ENCODE assay signal across 8 cellular contexts in the genomic region with DNA sequence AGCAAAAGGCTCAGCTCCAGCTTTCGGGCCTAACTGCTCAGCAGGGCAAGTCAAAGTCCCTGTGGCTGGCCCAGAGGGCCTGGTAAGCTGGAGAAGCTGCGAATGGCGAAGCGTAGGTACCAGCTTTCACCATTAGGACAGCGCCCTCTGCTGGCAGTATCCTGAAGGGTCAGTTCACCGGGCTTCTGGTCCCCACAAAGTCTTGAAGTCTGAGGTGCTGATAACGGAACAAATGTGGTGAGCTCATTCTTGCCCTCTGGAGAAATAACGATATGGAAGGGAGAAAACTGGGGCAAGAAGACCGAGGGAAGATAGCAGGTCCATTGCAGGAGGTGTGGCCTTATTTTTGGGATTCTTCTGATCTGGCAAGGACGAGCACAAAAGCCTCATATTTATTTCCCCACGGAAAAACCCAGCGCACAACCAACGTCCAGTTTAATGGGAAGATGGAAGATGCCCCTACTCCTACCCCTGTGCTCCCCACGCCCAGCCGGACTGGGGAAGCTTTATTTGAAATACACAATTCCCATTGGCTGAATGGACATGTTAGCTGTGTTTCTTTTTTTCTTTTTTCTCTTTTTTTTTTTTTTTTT. TPM values are rescaled to one million over a fixed set of nuclear protein-coding genes. Genes with fewer than 3 reads are reported as not detected.
DNase-seq lines count a peak whose midpoint lies in the region; ATAC-seq and TF ChIP-seq lines count a peak whose summit lies in the region.

No MANE protein-coding gene starts in this region.

- H3K23ac ChIP-seq in IMR-90 (ENCODE audit: low read depth, low read length) = no peak overlapping the region

- no peak overlapping the region for H2AK5ac ChIP-seq in IMR-90 (ENCODE audit: low read depth, low read length)

- H3K4me3 Mint-ChIP-seq in CD4-positive, alpha-beta memory T cell = peak overlapping the region in 5 of 8 donors; percentile 6 to 69 (median 49)
- peak overlapping the region; percentile 37 to 88 (median 74) for H3K4me3 Mint-ChIP-seq in naive thymus-derived CD8-positive, alpha-beta T cell
- H3K4me3 Mint-ChIP-seq in stimulated activated memory B cell treated with anti-CD40 and anti-IgM and Interleukin-4, amounts not matched to agents 10 μg/mL and 1 μg/mL and 100 μg/mL, for 72 hours = no peak overlapping the region

- no peaks in the 10 kb centered on the region for H3K9me1 ChIP-seq in IMR-90 (ENCODE audit: insufficient read depth, low read length)

- no peak overlapping the region for H3K56ac ChIP-seq in IMR-90 (ENCODE audit: extremely low read depth, insufficient read depth, low read length)

- H3K27me3 ChIP-seq in CD4-positive, alpha-beta memory T cell (ENCODE audit: insufficient read depth, low read length) = peaks cover 15% of the 10 kb centered on the region
- H3K27me3 ChIP-seq in IMR-90 (ENCODE audit: control insufficient read depth, insufficient read depth, low read length) = no peaks in the 10 kb centered on the region
- no peaks in the 10 kb centered on the region for H3K27me3 ChIP-seq in PC-9 (ENCODE audit: insufficient read depth, low read depth)

- WGBS in IMR-90 (ENCODE audit: extremely low coverage in 2 of 2, insufficient read length in 1 of 2), 2 experiments = 5% methylated on average over 7 of the region's 15 CpGs; no CpG with 5 or more reads in 1 of the 2 experiments

- POLR2A ChIA-PET in CD4-positive, alpha-beta memory T cell (lab: Charles Lee; ENCODE audit: partially characterized antibody) = interaction anchor here (0.6 to 2.7 kb wide), 5 partner anchors 9 to 263 kb away, joined by 3 to 10 read pairs (median 5); partner anchors contain the start of genes CCNI2 and KIF3A
- POLR2A ChIA-PET in IMR-90 (lab: Charles Lee; ENCODE audit: unreplicated experiment) (interaction anchor here (0.6 to 0.7 kb wide), 2 partner anchors 8 to 53 kb away, joined by 5 to 10 read pairs; no protein-coding TSS in a partner anchor), PC-9 (lab: Charles Lee; ENCODE audit: unreplicated experiment) (interaction anchor here (0.6 to 0.7 kb wide), 2 partner anchors 340 to 409 kb away, joined by 5 to 12 read pairs; no protein-coding TSS in a partner anchor)
- POLR2A ChIA-PET in naive thymus-derived CD8-positive, alpha-beta T cell (lab: Charles Lee) = interaction anchor here (0.9 to 2.5 kb wide), 4 partner anchors 9 to 433 kb away, joined by 3 to 7 read pairs (median 4); partner anchors contain the start of gene CCNI2

- no peaks in the 10 kb centered on the region for H3K9me3 ChIP-seq in CD4-positive, alpha-beta memory T cell (ENCODE audit: control insufficient read depth in 1 of 2, low read length in 2 of 2)
- H3K9me3 ChIP-seq in IMR-90 (ENCODE audit: control insufficient read depth, insufficient read depth, low read length) (no peaks in the 10 kb centered on the region), PC-9 (ENCODE audit: insufficient read depth, low read depth) (no peaks in the 10 kb centered on the region)

- no peaks in the 10 kb centered on the region for H3K36me3 Mint-ChIP-seq in CD4-positive, alpha-beta memory T cell
- H3K36me3 Mint-ChIP-seq in naive thymus-derived CD8-positive, alpha-beta T cell = no peaks in the 10 kb centered on the region
- H3K36me3 Mint-ChIP-seq in stimulated activated memory B cell treated with anti-CD40 and anti-IgM and Interleukin-4, amounts not matched to agents 10 μg/mL and 1 μg/mL and 100 μg/mL, for 72 hours = no peaks in the 10 kb centered on the region

- CTCF ChIA-PET in CD4-positive, alpha-beta memory T cell (lab: Charles Lee; ENCODE audit: partially characterized antibody) = interaction anchor here (0.6 to 3.4 kb wide), 56 partner anchors 8 to 582 kb away, joined by 3 to 47 read pairs (median 4); partner anchors contain the start of genes CCNI2, KIF3A and SEPTIN8
- CTCF ChIA-PET in IMR-90 (lab: Yijun Ruan, JAX) = interaction anchor here (0.6 to 2.7 kb wide), 15 partner anchors 8 to 142 kb away, joined by 3 to 22 read pairs (median 3); partner anchors contain the start of gene KIF3A
- CTCF ChIA-PET in PC-9 (lab: Charles Lee) = interaction anchor here (0.5 to 1.2 kb wide), 12 partner anchors 9 to 1132 kb away, joined by 3 to 19 read pairs (median 5); partner anchors contain the start of genes CCNI2 and IRF1

- no peak overlapping the region for H3K27ac ChIP-seq in CD4-positive, alpha-beta memory T cell (ENCODE audit: low read depth, low read length)
- H3K27ac ChIP-seq in IMR-90 (ENCODE audit: insufficient read depth, low read length) = peak overlapping the region; percentile 5; the same call in 1 of the 2 replicates
- H3K27ac ChIP-seq in PC-9 = no peak overlapping the region

- TF ChIP-seq RAD21 in IMR-90 (IDR thresholded peaks at IDR 0.05; ENCODE audit: low read length) = peak; percentile 92

- intact Hi-C loops in CD4-positive, alpha-beta memory T cell (cut with micrococcal nuclease) = loop anchor here (1.0 to 10.0 kb wide), 6 partner anchors 73 to 525 kb away; partner anchors contain the start of genes CCNI2, KIF3A and SLC22A4
- intact Hi-C loops in IMR-90 (cut with micrococcal nuclease) = loop anchor here (1.0 to 5.0 kb wide), 6 partner anchors 43 to 435 kb away; partner anchors contain the start of gene SEPTIN8
- intact Hi-C loops in PC-9 (cut with micrococcal nuclease; ENCODE audit: unreplicated experiment) = loop anchor here (1.0 to 2.0 kb wide), 6 partner anchors 65 to 755 kb away; partner anchors contain the start of gene CCNI2

- peaks cover 15 to 17% of the 10 kb centered on the region in 2 donors for H3K27me3 Mint-ChIP-seq in CD4-positive, alpha-beta memory T cell
- peaks cover 3 to 40% (median 27%) of the 10 kb centered on the region in 5 donors for H3K27me3 Mint-ChIP-seq in naive thymus-derived CD8-positive, alpha-beta T cell
- peaks cover 53% of the 10 kb centered on the region for H3K27me3 Mint-ChIP-seq in stimulated activated memory B cell treated with anti-CD40 and anti-IgM and Interleukin-4, amounts not matched to agents 10 μg/mL and 1 μg/mL and 100 μg/mL, for 72 hours

- peaks cover 18% of the 10 kb centered on the region; the same call in 1 of the 2 replicates for H3F3A ChIP-seq in PC-9 (ENCODE audit: insufficient read depth, low read depth)

- no TSS peak for BruUV-seq in IMR-90 (replicated peaks; lab: Mats Ljungman, UMichigan)
- no TSS peak for BruUV-seq in PC-9 (replicated peaks; lab: Mats Ljungman, UMichigan)

- H2BK5ac ChIP-seq in IMR-90 (ENCODE audit: low read depth, low read length, poor library complexity, severe bottlenecking) = no peak overlapping the region

- no peaks in the 10 kb centered on the region for H3K9me2 ChIP-seq in PC-9 (ENCODE audit: insufficient read depth)

- dilution Hi-C loops in IMR-90 (cut with HindIII; ENCODE audit: low sequenced_read_pairs, unreplicated experiment) = no loop called here

- no peak overlapping the region for H3K18ac ChIP-seq in IMR-90 (ENCODE audit: low read depth, low read length)

- no peaks in the 10 kb centered on the region for H3K9me3 Mint-ChIP-seq in CD4-positive, alpha-beta memory T cell
- H3K9me3 Mint-ChIP-seq in naive thymus-derived CD8-positive, alpha-beta T cell = no peaks in the 10 kb centered on the region
- no peaks in the 10 kb centered on the region for H3K9me3 Mint-ChIP-seq in stimulated activated memory B cell treated with anti-CD40 and anti-IgM and Interleukin-4, amounts not matched to agents 10 μg/mL and 1 μg/mL and 100 μg/mL, for 72 hours

- H4K20me1 ChIP-seq in IMR-90 (ENCODE audit: insufficient read depth, low read length) (no peaks in the 10 kb centered on the region), PC-9 (ENCODE audit: insufficient read depth) (no peaks in the 10 kb centered on the region)

- H2BK120ac ChIP-seq in IMR-90 (ENCODE audit: low read depth, low read length) = peak overlapping the region; percentile 71; the same call in 1 of the 2 replicates

- TF ChIP-seq POLR2A in IMR-90 (IDR thresholded peaks at IDR 0.05; ENCODE audit: low read depth, low read length) = no peak
- no peak for TF ChIP-seq POLR2A in erythroblast (IDR thresholded peaks at IDR 0.05; ENCODE audit: low read length)

- H3K4me2 ChIP-seq in IMR-90 (ENCODE audit: low read depth, low read length) (no peak overlapping the region), PC-9 (no peak overlapping the region)

- peaks cover 2 to 14% (median 7%) of the 10 kb centered on the region in 4 donors for H3K4me1 Mint-ChIP-seq in CD4-positive, alpha-beta memory T cell
- H3K4me1 Mint-ChIP-seq in naive thymus-derived CD8-positive, alpha-beta T cell = peaks cover 6 to 27% (median 16%) of the 10 kb centered on the region in 4 donors
- H3K4me1 Mint-ChIP-seq in stimulated activated memory B cell treated with anti-CD40 and anti-IgM and Interleukin-4, amounts not matched to agents 10 μg/mL and 1 μg/mL and 100 μg/mL, for 72 hours = peaks cover 29% of the 10 kb centered on the region

- peak overlapping the region in 2 of 7 donors; percentile 3 to 51 for H3K27ac Mint-ChIP-seq in CD4-positive, alpha-beta memory T cell
- peak overlapping the region in 3 of 10 donors; percentile 36 to 75 (median 56) for H3K27ac Mint-ChIP-seq in naive thymus-derived CD8-positive, alpha-beta T cell
- H3K27ac Mint-ChIP-seq in stimulated activated memory B cell treated with anti-CD40 and anti-IgM and Interleukin-4, amounts not matched to agents 10 μg/mL and 1 μg/mL and 100 μg/mL, for 72 hours = no peak overlapping the region

- peaks cover 11% of the 10 kb centered on the region for H3K4me1 ChIP-seq in CD4-positive, alpha-beta memory T cell (ENCODE audit: insufficient read depth, low read length)
- H3K4me1 ChIP-seq in IMR-90 (ENCODE audit: control insufficient read depth, insufficient read depth, low read length) = peaks cover 8% of the 10 kb centered on the region
- H3K4me1 ChIP-seq in PC-9 (replicated peaks; ENCODE audit: insufficient read depth) = peaks cover 14% of the 10 kb centered on the region

- TF ChIP-seq CTCF in IMR-90 (conservative IDR thresholded peaks at IDR 0.05; ENCODE audit: low read depth, low read length) = peak; percentile 90
- TF ChIP-seq CTCF in PC-9 (conservative IDR thresholded peaks at IDR 0.05) = peak; percentile 96

- H2AFZ ChIP-seq in IMR-90 (replicated peaks; ENCODE audit: low read length, poor library complexity) = peak overlapping the region; percentile 91
- H2AFZ ChIP-seq in PC-9 = no peak overlapping the region

- H3K79me1 ChIP-seq in IMR-90 (ENCODE audit: low read depth in 1 of 2, low read length in 2 of 2) = no peaks in the 10 kb centered on the region

- DNase-seq in CD4-positive, alpha-beta memory T cell = peak; percentile 78 to 84 (median 81)
- DNase-seq in IMR-90 (peak; percentile 90), PC-9 (peak; percentile 72 to 81), erythroblast (lab: John Stamatoyannopoulos, UW) (peak; percentile 93 to 95)
- DNase-seq in activated T-cell treated with anti-CD3 and anti-CD28 coated beads, Interleukin-2, amount 50 U/mL, for 1 hour = peak; percentile 86
- DNase-seq in naive thymus-derived CD8-positive, alpha-beta T cell = peak; percentile 66 to 92 (median 82)

- H3K4ac ChIP-seq in IMR-90 (ENCODE audit: low read depth, low read length) = peak overlapping the region; percentile 71

- peak overlapping the region; percentile 90 for H2AK9ac ChIP-seq in IMR-90 (replicated peaks; ENCODE audit: low read depth, low read length, poor library complexity)

- H4K8ac ChIP-seq in IMR-90 (ENCODE audit: low read depth in 2 of 2, low read length in 2 of 2) = peak overlapping the region in 1 of 2 experiments; percentile 83; a peak in 1 of 4 replicates

- H3K14ac ChIP-seq in IMR-90 (replicated peaks; ENCODE audit: low read depth, low read length) = no peak overlapping the region

- no peak overlapping the region for H3K4me3 ChIP-seq in CD4-positive, alpha-beta memory T cell (ENCODE audit: low read length in 2 of 2)
- H3K4me3 ChIP-seq in IMR-90 (ENCODE audit: insufficient read depth, low read depth, low read length) (no peak overlapping the region), PC-9 (no peak overlapping the region)

- H3K36me3 ChIP-seq in CD4-positive, alpha-beta memory T cell (ENCODE audit: insufficient read depth, low read length) = no peaks in the 10 kb centered on the region
- peaks cover 6% of the 10 kb centered on the region; the same call in 1 of the 2 replicates for H3K36me3 ChIP-seq in IMR-90 (ENCODE audit: control insufficient read depth, insufficient read depth, low read length)
- H3K36me3 ChIP-seq in PC-9 (ENCODE audit: low read depth) = no peaks in the 10 kb centered on the region

- in situ Hi-C loops in IMR-90 (cut with MboI; ENCODE audit: low sequenced_read_pairs) = no loop called here

- peak overlapping the region; percentile 9; the same call in 1 of the 2 replicates for H3K9ac ChIP-seq in IMR-90 (ENCODE audit: low read depth, low read length)

- peak overlapping the region; percentile 89 for H4K91ac ChIP-seq in IMR-90 (ENCODE audit: insufficient read depth, low read depth, low read length)

- no peak overlapping the region for H2BK15ac ChIP-seq in IMR-90 (ENCODE audit: low read depth, low read length)

- peak overlapping the region; percentile 39; the same call in 1 of the 2 replicates for H4K5ac ChIP-seq in IMR-90 (ENCODE audit: low read depth, low read length)

- H2BK20ac ChIP-seq in IMR-90 (ENCODE audit: low read depth, low read length) = no peak overlapping the region

- ATAC-seq in GM19468 (IDR thresholded peaks at IDR 0.05; ENCODE audit: extremely low read depth, unreplicated experiment) (peak; percentile 54), IMR-90 (ENCODE audit: low read depth) (peak; percentile 71)
- peak; percentile 85 to 92 for ATAC-seq in naive thymus-derived CD8-positive, alpha-beta T cell
- peak; percentile 88 for ATAC-seq in stimulated activated memory B cell treated with anti-CD40 and anti-IgM and Interleukin-4, amounts not matched to agents 10 μg/mL and 1 μg/mL and 100 μg/mL, for 72 hours

- no peaks in the 10 kb centered on the region for H3K79me2 ChIP-seq in PC-9 (ENCODE audit: low read depth)

RNA-seq across cellular contexts. Expression of gene SOWAHA, which starts 7.2 kb away (rescaled TPM):
- total RNA-seq in CD4-positive, alpha-beta memory T cell = not detected
- polyA plus RNA-seq in CD4-positive, alpha-beta memory T cell = under 1 TPM in 1 of 2 donors, not detected in 1; 0.06 TPM
- total RNA-seq in IMR-90 (2012; rRNA removed) = under 0.01 TPM in 1 of 2 replicates, not detected in the other
- 0.03 TPM in 1 of 2 replicates, not detected in the other for polyA plus RNA-seq in IMR-90 (2012; rRNA removed)
- polyA plus RNA-seq in IMR-90 (2012; cell fraction: cytosol; rRNA removed) = 0.02 and 0.04 TPM in 2 replicates
- 0.01 TPM in 1 of 2 replicates, not detected in the other for polyA plus RNA-seq in IMR-90 (2012; cell fraction: nucleus; rRNA removed; ENCODE audit: low replicate concordance)
- total RNA-seq in PC-9 (2021) = not detected in 2 replicates
- not detected for total RNA-seq in naive thymus-derived CD8-positive, alpha-beta T cell
- not detected for polyA plus RNA-seq in naive thymus-derived CD8-positive, alpha-beta T cell

RNA-seq across cellular contexts. Expression of gene SHROOM1, which starts 10.2 kb away (rescaled TPM):
- total RNA-seq in CD4-positive, alpha-beta memory T cell = under 1 TPM in 1 of 2 experiments, not detected in 1; 0.49 TPM
- polyA plus RNA-seq in CD4-positive, alpha-beta memory T cell = not detected
- 1.4 and 2.5 TPM in 2 replicates for total RNA-seq in IMR-90 (2012; rRNA removed)
- polyA plus RNA-seq in IMR-90 (2012; rRNA removed) = 6.3 and 8.8 TPM in 2 replicates
- polyA plus RNA-seq in IMR-90 (2012; cell fraction: cytosol; rRNA removed) = 4.1 and 9.0 TPM in 2 replicates
- 28.6 and 53.5 TPM in 2 replicates for polyA plus RNA-seq in IMR-90 (2012; cell fraction: nucleus; rRNA removed; ENCODE audit: low replicate concordance)
- total RNA-seq in PC-9 (2021) = 23.3 and 23.5 TPM in 2 replicates
- total RNA-seq in naive thymus-derived CD8-positive, alpha-beta T cell = not detected
- not detected for polyA plus RNA-seq in naive thymus-derived CD8-positive, alpha-beta T cell

RNA-seq across cellular contexts. Expression of gene SEPTIN8, which starts 43.2 kb away (rescaled TPM):
- total RNA-seq in CD4-positive, alpha-beta memory T cell = 10 to 100 TPM; 12.6 to 13.8 TPM
- polyA plus RNA-seq in CD4-positive, alpha-beta memory T cell = 1 to 10 TPM; 1.1 to 3.3 TPM
- total RNA-seq in IMR-90 (2012; rRNA removed) (60.5 and 67.2 TPM in 2 replicates), PC-9 (2021) (22.3 and 24.2 TPM in 2 replicates)
- polyA plus RNA-seq in IMR-90 (2012; rRNA removed) = 54.7 and 56.2 TPM in 2 replicates
- polyA plus RNA-seq in IMR-90 (2012; cell fraction: cytosol; rRNA removed) = 20.4 and 38.7 TPM in 2 replicates
- polyA plus RNA-seq in IMR-90 (2012; cell fraction: nucleus; rRNA removed; ENCODE audit: low replicate concordance) = 131 and 144 TPM in 2 replicates
- 1 to 10 TPM; 5.8 to 6.6 TPM for total RNA-seq in naive thymus-derived CD8-positive, alpha-beta T cell
- 1 to 10 TPM in 2 of 3 donors, under 1 TPM in 1; 0.82 to 1.2 (median 1.1) TPM for polyA plus RNA-seq in naive thymus-derived CD8-positive, alpha-beta T cell

RNA-seq across cellular contexts. Expression of gene GDF9, which starts 46.0 kb away (rescaled TPM):
- 1 to 10 TPM; 1.1 to 1.9 TPM for total RNA-seq in CD4-positive, alpha-beta memory T cell
- polyA plus RNA-seq in CD4-positive, alpha-beta memory T cell = under 1 TPM; 0.13 to 0.30 TPM
- total RNA-seq in IMR-90 (2012; rRNA removed) = 0.18 and 0.28 TPM in 2 replicates
- polyA plus RNA-seq in IMR-90 (2012; rRNA removed) = 0.16 and 0.21 TPM in 2 replicates
- 0.01 and 0.02 TPM in 2 replicates for polyA plus RNA-seq in IMR-90 (2012; cell fraction: cytosol; rRNA removed)
- polyA plus RNA-seq in IMR-90 (2012; cell fraction: nucleus; rRNA removed; ENCODE audit: low replicate concordance) = 0.14 and 0.57 TPM in 2 replicates
- total RNA-seq in PC-9 (2021) = 0.73 and 1.4 TPM in 2 replicates
- total RNA-seq in naive thymus-derived CD8-positive, alpha-beta T cell = 1 to 10 TPM; 1.2 to 1.7 TPM
- polyA plus RNA-seq in naive thymus-derived CD8-positive, alpha-beta T cell = under 1 TPM in 2 of 3 donors, not detected in 1; 0.30 to 0.45 TPM

RNA-seq across cellular contexts. Expression of gene UQCRQ, which starts 46.2 kb away (rescaled TPM):
- 100 to 1,000 TPM; 124 to 127 TPM for total RNA-seq in CD4-positive, alpha-beta memory T cell
- 100 to 1,000 TPM; 471 to 536 TPM for polyA plus RNA-seq in CD4-positive, alpha-beta memory T cell
- 69.7 and 73.7 TPM in 2 replicates for total RNA-seq in IMR-90 (2012; rRNA removed)
- polyA plus RNA-seq in IMR-90 (2012; rRNA removed) = 292 and 406 TPM in 2 replicates
- polyA plus RNA-seq in IMR-90 (2012; cell fraction: cytosol; rRNA removed) = 213 and 412 TPM in 2 replicates
- 72.8 and 108 TPM in 2 replicates for polyA plus RNA-seq in IMR-90 (2012; cell fraction: nucleus; rRNA removed; ENCODE audit: low replicate concordance)
- total RNA-seq in PC-9 (2021) = 414 and 446 TPM in 2 replicates
- total RNA-seq in naive thymus-derived CD8-positive, alpha-beta T cell = 100 to 1,000 TPM; 101 to 114 TPM
- 100 to 1,000 TPM; 594 to 702 (median 638) TPM for polyA plus RNA-seq in naive thymus-derived CD8-positive, alpha-beta T cell
